8 cellular contexts compared by ENCODE assay signal in genomic region chr10:22436893-22437619, GRCh38.
DNase-seq lines count a peak whose midpoint lies in the region; ATAC-seq and TF ChIP-seq lines count a peak whose summit lies in the region.

No MANE protein-coding gene starts in this region.

- DNase-seq in CD4-positive, alpha-beta memory T cell = peak; percentile 89 to 90 (median 89)
- DNase-seq in GM19238 (ENCODE audit: insufficient read length, low spot score) = peak; percentile 52
- peak; percentile 80 for DNase-seq in activated T-helper 1 cell treated with anti-CD3 and anti-CD28 coated beads, Interleukin-12 subunit alpha, Interleukin-12 subunit beta, Interleukin-2, Interleukin-4 antibody, amounts not matched to agents 30 ng/mL and 10 ng/mL and 1 ng/mL, durations not matched to agents 14 hours and 24 hours and 36 hours (ENCODE audit: low spot score)
- DNase-seq in fibroblast of lung (ENCODE audit: low read depth in 2 of 2) = peak; percentile 95
- peak; percentile 92 for DNase-seq in naive B cell
- DNase-seq in stimulated activated CD8-positive, alpha-beta memory T cell treated with anti-CD3 and anti-CD28 coated beads, Interleukin-7, amount 100 ng/mL, for 48 hours (ENCODE audit: extremely low read depth in 1 of 2, low read depth in 1 of 2) = peak; percentile 63 to 65

- H3K27ac Mint-ChIP-seq in CD4-positive, alpha-beta memory T cell = peak overlapping the region; percentile 96 to 99 (median 98)
- H3K27ac Mint-ChIP-seq in activated T-helper 1 cell treated with anti-CD3 and anti-CD28 coated beads, Interleukin-12 subunit alpha, Interleukin-12 subunit beta, Interleukin-2, Interleukin-4 antibody, amounts not matched to agents 30 ng/mL and 10 ng/mL and 1 ng/mL, durations not matched to agents 14 hours and 24 hours and 36 hours = peak overlapping the region; percentile 96
- H3K27ac Mint-ChIP-seq in naive B cell = peak overlapping the region; percentile 89 to 99 (median 98)

- CTCF ChIA-PET in CD4-positive, alpha-beta memory T cell (lab: Charles Lee; ENCODE audit: partially characterized antibody) = interaction anchor here (1.0 to 3.2 kb wide), 11 partner anchors 22 to 941 kb away, joined by 3 to 15 read pairs (median 4); partner anchors contain the start of gene COMMD3

- no peaks in the 10 kb centered on the region for H3K79me2 ChIP-seq in OCI-LY3 (ENCODE audit: low read length)
- peaks cover 7% of the 10 kb centered on the region for H3K79me2 ChIP-seq in fibroblast of lung (ENCODE audit: control insufficient read depth, insufficient read depth, low read length)

- H3K36me3 Mint-ChIP-seq in CD4-positive, alpha-beta memory T cell = peaks cover 0 to 12% of the 10 kb centered on the region in 2 donors
- peaks cover 3% of the 10 kb centered on the region for H3K36me3 Mint-ChIP-seq in activated T-helper 1 cell treated with anti-CD3 and anti-CD28 coated beads, Interleukin-12 subunit alpha, Interleukin-12 subunit beta, Interleukin-2, Interleukin-4 antibody, amounts not matched to agents 30 ng/mL and 10 ng/mL and 1 ng/mL, durations not matched to agents 14 hours and 24 hours and 36 hours (ENCODE audit: low read depth)
- H3K36me3 Mint-ChIP-seq in naive B cell = no peaks in the 10 kb centered on the region

- no peaks in the 10 kb centered on the region for H4K20me1 ChIP-seq in OCI-LY3 (ENCODE audit: insufficient read depth, low read length)
- no peaks in the 10 kb centered on the region for H4K20me1 ChIP-seq in fibroblast of lung (ENCODE audit: control insufficient read depth, extremely low read depth, insufficient read depth, low read length)

- H3K9ac ChIP-seq in OCI-LY3 (ENCODE audit: low read length) (peak overlapping the region; percentile 85), fibroblast of lung (ENCODE audit: insufficient read depth, low read length) (peak overlapping the region; percentile 95)

- no peak for TF ChIP-seq CTCF in OCI-LY3 (IDR thresholded peaks at IDR 0.05; ENCODE audit: low read depth, low read length)
- TF ChIP-seq CTCF in fibroblast of lung (conservative IDR thresholded peaks at IDR 0.05 in 1 of 2, IDR thresholded peaks at IDR 0.05 in 1 of 2; ENCODE audit: low read depth in 1 of 2, low read length in 2 of 2) = no peak

- H3K4me2 ChIP-seq in OCI-LY3 (ENCODE audit: low read length) = peak overlapping the region; percentile 86
- peak overlapping the region; percentile 92 for H3K4me2 ChIP-seq in fibroblast of lung (ENCODE audit: extremely low read depth, insufficient read depth, low read length)

- H3K27ac ChIP-seq in CD4-positive, alpha-beta memory T cell (ENCODE audit: low read depth, low read length) = peak overlapping the region; percentile 90
- H3K27ac ChIP-seq in OCI-LY3 (ENCODE audit: low read length) (peak overlapping the region; percentile 49), fibroblast of lung (ENCODE audit: insufficient read depth, low read length) (peak overlapping the region; percentile 93)

- peak; percentile 85 for ATAC-seq in HG03439 (IDR thresholded peaks at IDR 0.05; ENCODE audit: unreplicated experiment)
- peak; percentile 79 to 83 for ATAC-seq in naive B cell (ENCODE audit: low read depth in 2 of 2)

- no peaks in the 10 kb centered on the region for H3K27me3 ChIP-seq in CD4-positive, alpha-beta memory T cell (ENCODE audit: insufficient read depth, low read length)
- no peaks in the 10 kb centered on the region for H3K27me3 ChIP-seq in OCI-LY3 (ENCODE audit: low read depth, low read length)
- H3K27me3 ChIP-seq in fibroblast of lung (ENCODE audit: control insufficient read depth, insufficient read depth, low read length) = no peaks in the 10 kb centered on the region

- H3K36me3 ChIP-seq in CD4-positive, alpha-beta memory T cell (ENCODE audit: insufficient read depth, low read length) = no peaks in the 10 kb centered on the region
- H3K36me3 ChIP-seq in OCI-LY3 (replicated peaks; ENCODE audit: low read depth, low read length) = no peaks in the 10 kb centered on the region
- H3K36me3 ChIP-seq in fibroblast of lung (ENCODE audit: control insufficient read depth, insufficient read depth, low read length) = no peaks in the 10 kb centered on the region

- H3K9me3 ChIP-seq in CD4-positive, alpha-beta memory T cell (ENCODE audit: control insufficient read depth in 1 of 2, low read length in 2 of 2) = no peaks in the 10 kb centered on the region
- H3K9me3 ChIP-seq in OCI-LY3 (ENCODE audit: insufficient read depth, low read length) = no peaks in the 10 kb centered on the region
- no peaks in the 10 kb centered on the region for H3K9me3 ChIP-seq in fibroblast of lung (ENCODE audit: control insufficient read depth, insufficient read depth, low read depth, low read length)

- intact Hi-C loops in CD4-positive, alpha-beta memory T cell (cut with micrococcal nuclease) = loop anchor here (1.0 to 10.0 kb wide), 11 partner anchors 95 to 1002 kb away; partner anchors contain the start of genes COMMD3, DNAJC1 and OTUD1
- intact Hi-C loops in activated T-helper 1 cell treated with anti-CD3 and anti-CD28 coated beads, Interleukin-12 subunit alpha, Interleukin-12 subunit beta, Interleukin-2, Interleukin-4 antibody, amounts not matched to agents 30 ng/mL and 10 ng/mL and 1 ng/mL, durations not matched to agents 14 hours and 24 hours and 36 hours (cut with micrococcal nuclease) = loop anchor here (1.0 to 10.0 kb wide), 14 partner anchors 38 to 940 kb away; partner anchors contain the start of genes DNAJC1, MLLT10, MSRB2 and PIP4K2A

- no peaks in the 10 kb centered on the region for H3K27me3 Mint-ChIP-seq in CD4-positive, alpha-beta memory T cell
- H3K27me3 Mint-ChIP-seq in activated T-helper 1 cell treated with anti-CD3 and anti-CD28 coated beads, Interleukin-12 subunit alpha, Interleukin-12 subunit beta, Interleukin-2, Interleukin-4 antibody, amounts not matched to agents 30 ng/mL and 10 ng/mL and 1 ng/mL, durations not matched to agents 14 hours and 24 hours and 36 hours (ENCODE audit: insufficient read depth) = peaks cover 9% of the 10 kb centered on the region
- H3K27me3 Mint-ChIP-seq in naive B cell = no peaks in the 10 kb centered on the region

- peaks cover 24 to 53% (median 28%) of the 10 kb centered on the region in 4 donors for H3K4me1 Mint-ChIP-seq in CD4-positive, alpha-beta memory T cell
- peaks cover 49% of the 10 kb centered on the region for H3K4me1 Mint-ChIP-seq in activated T-helper 1 cell treated with anti-CD3 and anti-CD28 coated beads, Interleukin-12 subunit alpha, Interleukin-12 subunit beta, Interleukin-2, Interleukin-4 antibody, amounts not matched to agents 30 ng/mL and 10 ng/mL and 1 ng/mL, durations not matched to agents 14 hours and 24 hours and 36 hours (ENCODE audit: low read depth)
- peaks cover 27 to 40% (median 33%) of the 10 kb centered on the region in 3 donors for H3K4me1 Mint-ChIP-seq in naive B cell

- H3K4me3 ChIP-seq in CD4-positive, alpha-beta memory T cell (ENCODE audit: low read length in 2 of 2) = peak overlapping the region; percentile 82 to 87
- H3K4me3 ChIP-seq in OCI-LY3 (ENCODE audit: low read length) = peak overlapping the region; percentile 92
- H3K4me3 ChIP-seq in fibroblast of lung (replicated peaks in 1 of 4; ENCODE audit: control extremely low read depth in 1 of 4, insufficient read depth in 1 of 4, low read depth in 3 of 4, low read length in 4 of 4) = peak overlapping the region; percentile 62 to 75 (median 68)

- H3K4me3 Mint-ChIP-seq in CD4-positive, alpha-beta memory T cell = peak overlapping the region; percentile 92 to 97 (median 96)
- H3K4me3 Mint-ChIP-seq in activated T-helper 1 cell treated with anti-CD3 and anti-CD28 coated beads, Interleukin-12 subunit alpha, Interleukin-12 subunit beta, Interleukin-2, Interleukin-4 antibody, amounts not matched to agents 30 ng/mL and 10 ng/mL and 1 ng/mL, durations not matched to agents 14 hours and 24 hours and 36 hours = peak overlapping the region; percentile 91
- peak overlapping the region; percentile 91 to 99 (median 97) for H3K4me3 Mint-ChIP-seq in naive B cell

- H3K9me3 Mint-ChIP-seq in CD4-positive, alpha-beta memory T cell = no peaks in the 10 kb centered on the region
- H3K9me3 Mint-ChIP-seq in activated T-helper 1 cell treated with anti-CD3 and anti-CD28 coated beads, Interleukin-12 subunit alpha, Interleukin-12 subunit beta, Interleukin-2, Interleukin-4 antibody, amounts not matched to agents 30 ng/mL and 10 ng/mL and 1 ng/mL, durations not matched to agents 14 hours and 24 hours and 36 hours = no peaks in the 10 kb centered on the region
- no peaks in the 10 kb centered on the region for H3K9me3 Mint-ChIP-seq in naive B cell

- POLR2A ChIA-PET in CD4-positive, alpha-beta memory T cell (lab: Charles Lee; ENCODE audit: partially characterized antibody) = interaction anchor here (0.6 to 6.3 kb wide), 74 partner anchors 10 to 1001 kb away, joined by 3 to 97 read pairs (median 4); partner anchors contain the start of genes BMI1, COMMD3, DNAJC1 and MLLT10

- peaks cover 15% of the 10 kb centered on the region for H3K4me1 ChIP-seq in CD4-positive, alpha-beta memory T cell (ENCODE audit: insufficient read depth, low read length)
- H3K4me1 ChIP-seq in OCI-LY3 (ENCODE audit: low read length) = peaks cover 15% of the 10 kb centered on the region
- peaks cover 13% of the 10 kb centered on the region for H3K4me1 ChIP-seq in fibroblast of lung (ENCODE audit: control insufficient read depth, extremely low read depth, insufficient read depth, low read length)

- H2AFZ ChIP-seq in OCI-LY3 (ENCODE audit: low read depth, low read length) (peak overlapping the region; percentile 95), fibroblast of lung (ENCODE audit: low read length) (peak overlapping the region; percentile 82)

Comparison
In these comparisons a context has a peak if more than half of its experiments do, and no peak if none do; other contexts are left out.
1. Peak in every context shown above with its lines: DNase-seq, ATAC-seq, H3K4me3 ChIP-seq and H3K27ac ChIP-seq.